Comparison of ENCODE assay signal across 19 cellular contexts in the genomic region with DNA sequence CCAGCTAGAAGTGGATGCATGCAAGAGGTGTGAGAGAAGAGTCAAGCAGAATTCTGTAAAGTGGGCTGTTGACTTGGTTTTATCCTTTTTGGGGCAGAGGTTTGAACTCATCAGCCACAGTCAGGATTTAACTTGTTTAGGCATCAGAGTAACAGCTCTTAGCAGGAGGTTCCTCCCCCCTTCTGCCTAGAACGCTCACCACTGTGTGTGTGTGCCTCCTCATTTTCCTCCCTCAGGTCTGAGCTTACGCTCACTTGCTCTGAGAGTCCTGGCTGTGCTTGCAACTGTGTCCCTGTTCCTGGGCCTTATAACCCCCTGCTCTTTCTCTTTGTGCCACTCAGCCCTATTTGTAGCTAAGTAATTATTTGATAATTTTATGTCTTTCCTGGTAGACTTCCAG.
A peak's percentile ranks its signal among the peaks of the same experiment; 100 is the strongest.
DNase-seq lines count a peak whose midpoint lies in the region; ATAC-seq and TF ChIP-seq lines count a peak whose summit lies in the region.
"Had no signal": no experiment of that assay in that cellular context is flagged by ENCODE, and none has a peak within 500 bp of the region (broad histone marks: within the 10 kb centered on the region; RNA-seq: fewer than 3 reads in every experiment).

No MANE protein-coding gene starts in this region.

- H3K79me2 ChIP-seq in GM23338 (replicated peaks; ENCODE audit: insufficient read depth): no peaks in the 10 kb centered on the region
- no peaks in the 10 kb centered on the region for H3K79me2 ChIP-seq in mesendoderm (ENCODE audit: control insufficient read depth, insufficient read depth, low read length)

- peak; percentile 20 for DNase-seq in GM23338 (ENCODE audit: low spot score)
- DNase-seq in endodermal cell: peak; percentile 55
- peak; percentile 15 for DNase-seq in mesendoderm
- no peak for DNase-seq in breast epithelium (ENCODE audit: low spot score in 2 of 2)
- DNase-seq in COLO829 (ENCODE audit: low spot score): no peak
- DNase-seq: Calu3; CD4-positive, CD25-positive, alpha-beta regulatory T cell; CD8-positive, alpha-beta T cell; DMS53; DMS79 treated with DMSO at 0.1 percent for 48 hours; GF-D8; GM23248; HFFc6 had no signal

- TF ChIP-seq CTCF in GM23338 (conservative IDR thresholded peaks at IDR 0.05; ENCODE audit: low read depth in 2 of 2): no peak
- TF ChIP-seq CTCF in endodermal cell (conservative IDR thresholded peaks at IDR 0.05): no peak
- TF ChIP-seq CTCF in breast epithelium (IDR thresholded peaks at IDR 0.05): no peak

- intact Hi-C loops in breast epithelium (cut with DNase I; ENCODE audit: low total_unique reads): no loop called here

- no peak overlapping the region for H3K18ac ChIP-seq in mesendoderm (ENCODE audit: low read length)

- H3K4me1 Mint-ChIP-seq in GM23338 (peaks cover 8% of the 10 kb centered on the region), endodermal cell (peaks cover 46% of the 10 kb centered on the region)
- H3K4me1 Mint-ChIP-seq: B cell; CD4-positive, CD25-positive, alpha-beta regulatory T cell had no signal

- H3K4me2 ChIP-seq in GM23338 (no peak overlapping the region), mesendoderm (ENCODE audit: low read length) (no peak overlapping the region)
- H3K4me2 ChIP-seq: BLaER1 had no signal

- H3K79me1 ChIP-seq in mesendoderm (ENCODE audit: low read length): no peaks in the 10 kb centered on the region

- H4K20me1 ChIP-seq in GM23338 (replicated peaks; ENCODE audit: insufficient read depth): no peaks in the 10 kb centered on the region
- H4K20me1 ChIP-seq: BLaER1 had no signal

- no peaks in the 10 kb centered on the region for H3K9me2 ChIP-seq in GM23338 (ENCODE audit: insufficient read depth)

- H3K36me3 Mint-ChIP-seq in GM23338 (ENCODE audit: low read depth) (no peaks in the 10 kb centered on the region), endodermal cell (ENCODE audit: low read depth) (no peaks in the 10 kb centered on the region)
- H3K36me3 Mint-ChIP-seq: CD4-positive, CD25-positive, alpha-beta regulatory T cell; CD8-positive, alpha-beta T cell had no signal

- H3K27ac Mint-ChIP-seq in GM23338 (peak overlapping the region; percentile 72), endodermal cell (no peak overlapping the region)
- H3K27ac Mint-ChIP-seq: B cell; CD4-positive, CD25-positive, alpha-beta regulatory T cell; CD8-positive, alpha-beta T cell; HFFc6 had no signal

- H4K8ac ChIP-seq in mesendoderm (ENCODE audit: low read depth, low read length): no peak overlapping the region

- H3K9me3 ChIP-seq in endodermal cell (ENCODE audit: control insufficient read depth, low read length): no peaks in the 10 kb centered on the region
- no peaks in the 10 kb centered on the region for H3K9me3 ChIP-seq in breast epithelium
- H3K9me3 ChIP-seq: BLaER1, HAP-1 had no signal

- H2BK15ac ChIP-seq in mesendoderm (replicated peaks; ENCODE audit: low read depth): no peak overlapping the region

- H3K4me3 Mint-ChIP-seq in GM23338 (no peak overlapping the region), endodermal cell (no peak overlapping the region)
- H3K4me3 Mint-ChIP-seq: B cell; CD4-positive, CD25-positive, alpha-beta regulatory T cell; CD8-positive, alpha-beta T cell; HFFc6 had no signal

- no peak overlapping the region for H3K4me3 ChIP-seq in GM23338
- H3K4me3 ChIP-seq in endodermal cell (ENCODE audit: low read length): no peak overlapping the region
- no peak overlapping the region for H3K4me3 ChIP-seq in mesendoderm (ENCODE audit: low read length)
- H3K4me3 ChIP-seq in breast epithelium: no peak overlapping the region
- H3K4me3 ChIP-seq: BLaER1, GM23248, HAP-1 had no signal

- ATAC-seq in GM23338: peak; percentile 87
- no peak for ATAC-seq in HG03460 (IDR thresholded peaks at IDR 0.05; ENCODE audit: unreplicated experiment)
- ATAC-seq: CD8-positive, alpha-beta T cell had no signal

- H3K56ac ChIP-seq in mesendoderm (ENCODE audit: low read length): no peak overlapping the region

- H2AK5ac ChIP-seq in mesendoderm (ENCODE audit: low read length): no peak overlapping the region

- no peaks in the 10 kb centered on the region for H3F3A ChIP-seq in GM23338 (replicated peaks; ENCODE audit: low read depth)

- no peak overlapping the region for H2BK5ac ChIP-seq in mesendoderm (ENCODE audit: low read length)

- H3K27me3 ChIP-seq in GM23338 (ENCODE audit: insufficient read depth) (no peaks in the 10 kb centered on the region), endodermal cell (ENCODE audit: control insufficient read depth, insufficient read depth, low read length, poor library complexity, severe bottlenecking) (no peaks in the 10 kb centered on the region), mesendoderm (ENCODE audit: insufficient read depth, low read length, poor library complexity) (no peaks in the 10 kb centered on the region), breast epithelium (no peaks in the 10 kb centered on the region)
- H3K27me3 ChIP-seq: BLaER1 had no signal

- H3K4me1 ChIP-seq in GM23338 (ENCODE audit: insufficient read depth): no peaks in the 10 kb centered on the region
- H3K4me1 ChIP-seq in endodermal cell (ENCODE audit: control insufficient read depth, insufficient read depth, low read length): peaks cover 11% of the 10 kb centered on the region
- H3K4me1 ChIP-seq in mesendoderm (ENCODE audit: control insufficient read depth, low read depth, low read length): peaks cover 5% of the 10 kb centered on the region
- H3K4me1 ChIP-seq in breast epithelium: no peaks in the 10 kb centered on the region
- H3K4me1 ChIP-seq: BLaER1, HAP-1 had no signal

- no peak overlapping the region for H2BK120ac ChIP-seq in mesendoderm (ENCODE audit: low read depth, low read length)

- no peaks in the 10 kb centered on the region for H3K36me3 ChIP-seq in GM23338 (ENCODE audit: insufficient read depth)
- no peaks in the 10 kb centered on the region for H3K36me3 ChIP-seq in endodermal cell (ENCODE audit: control insufficient read depth, insufficient read depth, low read length)
- H3K36me3 ChIP-seq in mesendoderm (ENCODE audit: control insufficient read depth, insufficient read depth, low read length): no peaks in the 10 kb centered on the region
- H3K36me3 ChIP-seq in breast epithelium: no peaks in the 10 kb centered on the region
- H3K36me3 ChIP-seq: BLaER1, HAP-1 had no signal

- H2AFZ ChIP-seq in GM23338: no peak overlapping the region
- H2AFZ ChIP-seq: GM23248 had no signal

- H3K27me3 Mint-ChIP-seq in GM23338 (ENCODE audit: insufficient read depth, low read depth, poor library complexity): no peaks in the 10 kb centered on the region
- peaks cover 2% of the 10 kb centered on the region for H3K27me3 Mint-ChIP-seq in endodermal cell (ENCODE audit: insufficient read depth)
- H3K27me3 Mint-ChIP-seq: B cell; CD4-positive, CD25-positive, alpha-beta regulatory T cell had no signal

- H3K9ac ChIP-seq in endodermal cell (ENCODE audit: extremely low read depth, low read length, poor library complexity, severe bottlenecking) (no peak overlapping the region), mesendoderm (ENCODE audit: low read length) (no peak overlapping the region)
- H3K9ac ChIP-seq: BLaER1, GM23248 had no signal

- no peak overlapping the region for H3K4ac ChIP-seq in mesendoderm (ENCODE audit: low read depth, low read length)

- H4K5ac ChIP-seq in mesendoderm (ENCODE audit: low read length): no peak overlapping the region

- 55% methylated on average over 2 of the region's 2 CpGs; no CpG with 5 or more reads in 1 of the 2 experiments for WGBS in endodermal cell (ENCODE audit: insufficient coverage in 1 of 2, insufficient read length in 1 of 2), 2 experiments
- WGBS in mesendoderm (ENCODE audit: extremely low coverage, insufficient coverage, low lambda C conversion rate): no CpG with 5 or more reads among the region's 2 CpGs

- no peak overlapping the region for H3K23ac ChIP-seq in mesendoderm (ENCODE audit: low read length)

- H3K9me3 Mint-ChIP-seq in GM23338 (no peaks in the 10 kb centered on the region), endodermal cell (peaks cover 7% of the 10 kb centered on the region)

- TF ChIP-seq POLR2A in breast epithelium (IDR thresholded peaks at IDR 0.05): no peak

- no peak overlapping the region for H3K27ac ChIP-seq in GM23338 (ENCODE audit: low read depth)
- H3K27ac ChIP-seq in endodermal cell (ENCODE audit: low read depth, low read length): no peak overlapping the region
- H3K27ac ChIP-seq in mesendoderm (ENCODE audit: low read depth, low read length): no peak overlapping the region
- H3K27ac ChIP-seq in breast epithelium: no peak overlapping the region
- H3K27ac ChIP-seq: 22Rv1, BLaER1, C4-2B, GM23248 had no signal

TF ChIP-seq in GM23338, 12 proteins besides CTCF, POLR2A, EP300 and RAD21 (continues in another document):
- TF ChIP-seq CREB1 (CRISPR knock-in tag; IDR thresholded peaks at IDR 0.05; ENCODE audit: low read depth) (no peak), ETS1 (IDR thresholded peaks at IDR 0.05) (no peak), STAT1 (IDR thresholded peaks at IDR 0.05; ENCODE audit: unreplicated experiment) (no peak)

Comparison
In these comparisons a context has a peak if more than half of its experiments do, and no peak if none do; other contexts are left out.
1. DNase-seq: peak in GM23338 (single experiment), endodermal cell (single experiment) and mesendoderm (single experiment); none in breast epithelium (0 of 2) and COLO829 (single experiment).